Comparison of ENCODE assay signal across 8 cellular contexts in genomic region chr10:119725550-119726290, GRCh38. TPM values are rescaled to one million over a fixed set of nuclear protein-coding genes. Genes with fewer than 3 reads are reported as not detected.
DNase-seq lines count a peak whose midpoint lies in the region; ATAC-seq and TF ChIP-seq lines count a peak whose summit lies in the region.

TSS of gene INPP5F (plus strand) at chr10:119726050. CDS start at chr10:119726263, 213 bp downstream.

- peak within 1 kb of the TSS; percentile 92 for H3K27ac ChIP-seq in thymus (ENCODE audit: low read depth)

- peaks cover 33% of the 10 kb centered on the region for H3K4me1 Mint-ChIP-seq in activated naive CD8-positive, alpha-beta T cell (ENCODE audit: low read depth)
- peaks cover 39% of the 10 kb centered on the region for H3K4me1 Mint-ChIP-seq in glutamatergic neuron (ENCODE audit: low read depth, unreplicated experiment)
- peaks cover 19% of the 10 kb centered on the region for H3K4me1 Mint-ChIP-seq in osteocyte (ENCODE audit: unreplicated experiment)

- H3K4me3 ChIP-seq in GM08714 (ENCODE audit: low read length) (peak within 1 kb of the TSS; percentile 67), thymus (ENCODE audit: low read length) (peak within 1 kb of the TSS; percentile 95)

- peak within 1 kb of the TSS; percentile 94 for H3K4me3 Mint-ChIP-seq in activated naive CD8-positive, alpha-beta T cell
- H3K4me3 Mint-ChIP-seq in glutamatergic neuron (ENCODE audit: unreplicated experiment): peak within 1 kb of the TSS; percentile 96
- H3K4me3 Mint-ChIP-seq in osteocyte (ENCODE audit: unreplicated experiment): peak within 1 kb of the TSS; percentile 78

- no peaks in the 10 kb centered on the region for H3K27me3 Mint-ChIP-seq in activated naive CD8-positive, alpha-beta T cell
- H3K27me3 Mint-ChIP-seq in glutamatergic neuron (ENCODE audit: unreplicated experiment) (peaks cover 8% of the 10 kb centered on the region), osteocyte (ENCODE audit: unreplicated experiment) (no peaks in the 10 kb centered on the region)

- peak within 1 kb of the TSS; percentile 79 for H3K27ac Mint-ChIP-seq in activated naive CD8-positive, alpha-beta T cell
- H3K27ac Mint-ChIP-seq in glutamatergic neuron (ENCODE audit: unreplicated experiment) (peak within 1 kb of the TSS; percentile 97), osteocyte (ENCODE audit: unreplicated experiment) (peak within 1 kb of the TSS; percentile 78)

- TF ChIP-seq CTCF in glutamatergic neuron (IDR thresholded peaks at IDR 0.05; ENCODE audit: partially characterized antibody, unreplicated experiment) (no peak), osteocyte (IDR thresholded peaks at IDR 0.05) (peak; percentile 34)

- no peaks in the 10 kb centered on the region for H3K36me3 ChIP-seq in thymus (ENCODE audit: control insufficient read depth, insufficient read depth)

- H3K36me3 Mint-ChIP-seq in activated naive CD8-positive, alpha-beta T cell: peaks cover 2% of the 10 kb centered on the region
- H3K36me3 Mint-ChIP-seq in glutamatergic neuron (ENCODE audit: unreplicated experiment): peaks cover under 1% of the 10 kb centered on the region
- no peaks in the 10 kb centered on the region for H3K36me3 Mint-ChIP-seq in osteocyte (ENCODE audit: unreplicated experiment)

- under 1% methylated on average over 84 of the region's 84 CpGs for WGBS in thymus

- DNase-seq in NCI-H1092 (lab: John Stamatoyannopoulos, UW) (peak; percentile 94), glutamatergic neuron (peak; percentile 100), osteocyte (ENCODE audit: extremely low spot score, unreplicated experiment) (peak; percentile 100)

- no peaks in the 10 kb centered on the region for H3K27me3 ChIP-seq in thymus (ENCODE audit: control insufficient read depth, insufficient read depth)

- peak; percentile 94 for ATAC-seq in HG02610 (IDR thresholded peaks at IDR 0.05; ENCODE audit: unreplicated experiment)
- ATAC-seq in SK-N-SH treated with all-trans-retinoic acid at 6 μM for 48 hours: peak; percentile 93

- no peaks in the 10 kb centered on the region for H3K9me3 ChIP-seq in thymus (ENCODE audit: control insufficient read depth)

- H3K4me1 ChIP-seq in thymus (ENCODE audit: control insufficient read depth, insufficient read depth, low read length): peaks cover 10% of the 10 kb centered on the region

- no peaks in the 10 kb centered on the region for H3K9me3 Mint-ChIP-seq in activated naive CD8-positive, alpha-beta T cell (ENCODE audit: low read depth)
- H3K9me3 Mint-ChIP-seq in glutamatergic neuron (ENCODE audit: unreplicated experiment) (peaks cover 16% of the 10 kb centered on the region), osteocyte (ENCODE audit: unreplicated experiment) (no peaks in the 10 kb centered on the region)

TF ChIP-seq in SK-N-SH treated with all-trans-retinoic acid at 6 μM for 48 hours, 23 proteins besides CTCF, POLR2A, EP300 and RAD21:
- no peak for TF ChIP-seq OSR1 (CRISPR knock-in tag; IDR thresholded peaks at IDR 0.05)
- TF ChIP-seq ZNF70 (CRISPR knock-in tag; IDR thresholded peaks at IDR 0.05): peak; percentile 84

RNA-seq across cellular contexts. Expression of gene INPP5F, which starts in this region (rescaled TPM):
- 186 TPM for total RNA-seq in glutamatergic neuron (ENCODE audit: unreplicated experiment)
- 36.8 and 38.6 TPM in 2 replicates for total RNA-seq in osteocyte
- polyA plus RNA-seq in thymus: 9.4 TPM

Comparison
In these comparisons a context has a peak if more than half of its experiments do, and no peak if none do; other contexts are left out.
1. Peak in every context shown above with its lines: DNase-seq, ATAC-seq, H3K4me3 ChIP-seq and H3K27ac ChIP-seq.